13 cellular contexts compared by ENCODE assay signal in the genomic region with DNA sequence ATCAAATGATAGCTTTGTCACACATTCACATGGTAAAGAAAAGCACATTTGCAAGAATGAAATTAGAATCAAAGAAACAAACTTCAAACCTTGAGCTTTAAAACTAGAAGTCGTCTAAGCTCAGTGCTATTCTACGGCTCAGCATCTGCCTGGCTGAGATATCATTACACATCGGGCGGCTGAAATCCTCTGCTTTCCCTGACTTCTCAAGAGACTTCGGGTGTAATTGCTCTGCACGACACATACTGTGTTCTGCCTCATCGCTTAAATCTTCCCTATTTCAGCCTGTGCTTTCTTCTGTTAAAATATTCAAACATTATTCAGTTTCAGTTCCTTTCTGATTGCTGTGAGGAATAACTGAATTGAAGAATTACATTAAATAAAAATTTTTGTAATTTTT.
DNase-seq lines count a peak whose midpoint lies in the region; ATAC-seq, FAIRE-seq and TF ChIP-seq lines count a peak whose summit lies in the region.
"Had no signal": no experiment of that assay in that cellular context is flagged by ENCODE, and none has a peak within 500 bp of the region (broad histone marks: within the 10 kb centered on the region; RNA-seq: fewer than 3 reads in every experiment).

No MANE protein-coding gene starts in this region.

- TF ChIP-seq POLR2A in H54 (IDR thresholded peaks at IDR 0.05; ENCODE audit: low read depth, low read length): no peak

- no peaks in the 10 kb centered on the region for H3K79me2 ChIP-seq in MM.1S (ENCODE audit: low read length)

- no peaks in the 10 kb centered on the region for H3K9me3 Mint-ChIP-seq in activated naive CD4-positive, alpha-beta T cell treated with anti-CD3 and anti-CD28 coated beads, Interleukin-2, amount 10 ng/mL, durations not matched to agents 7 days and 5 days
- H3K9me3 Mint-ChIP-seq: activated naive CD4-positive, alpha-beta T cell treated with anti-CD3 and anti-CD28 coated beads, Interleukin-2, amount 50 U/mL, for 72 hours; dendritic cell treated with granulocyte-macrophage colony-stimulating factor and Interleukin-4, amounts not matched to agents 40 ng/mL and 50 ng/mL, for 4 days had no signal

- H3K27ac ChIP-seq in MM.1S (ENCODE audit: low read length): no peak overlapping the region

- no peak overlapping the region for H2AFZ ChIP-seq in MM.1S (ENCODE audit: low read length)

- no peak overlapping the region for H3K4me3 Mint-ChIP-seq in activated naive CD4-positive, alpha-beta T cell treated with anti-CD3 and anti-CD28 coated beads, Interleukin-2, amount 10 ng/mL, durations not matched to agents 7 days and 5 days
- H3K4me3 Mint-ChIP-seq: dendritic cell treated with granulocyte-macrophage colony-stimulating factor and Interleukin-4, amounts not matched to agents 40 ng/mL and 50 ng/mL, for 4 days had no signal

- no peaks in the 10 kb centered on the region for H3F3A ChIP-seq in MM.1S (ENCODE audit: insufficient read depth, low read length)

- H3K27me3 Mint-ChIP-seq in activated naive CD4-positive, alpha-beta T cell treated with anti-CD3 and anti-CD28 coated beads, Interleukin-2, amount 10 ng/mL, durations not matched to agents 7 days and 5 days: peaks cover 15% of the 10 kb centered on the region
- H3K27me3 Mint-ChIP-seq: dendritic cell treated with granulocyte-macrophage colony-stimulating factor and Interleukin-4, amounts not matched to agents 40 ng/mL and 50 ng/mL, for 4 days had no signal

- no peak overlapping the region for H3K27ac Mint-ChIP-seq in activated naive CD4-positive, alpha-beta T cell treated with anti-CD3 and anti-CD28 coated beads, Interleukin-2, amount 10 ng/mL, durations not matched to agents 7 days and 5 days
- H3K27ac Mint-ChIP-seq: activated naive CD4-positive, alpha-beta T cell treated with anti-CD3 and anti-CD28 coated beads, Interleukin-2, amount 50 U/mL, for 72 hours; dendritic cell treated with granulocyte-macrophage colony-stimulating factor and Interleukin-4, amounts not matched to agents 40 ng/mL and 50 ng/mL, for 4 days had no signal

- H3K4me1 Mint-ChIP-seq in activated naive CD4-positive, alpha-beta T cell treated with anti-CD3 and anti-CD28 coated beads, Interleukin-2, amount 10 ng/mL, durations not matched to agents 7 days and 5 days: no peaks in the 10 kb centered on the region

- H3K4me1 ChIP-seq in MM.1S (ENCODE audit: low read length): no peaks in the 10 kb centered on the region
- H3K4me1 ChIP-seq: Caco-2 had no signal

- peak; percentile 89 for FAIRE-seq in H54 (lab: Jason Lieb, UNC)

- no peaks in the 10 kb centered on the region for H3K9me2 ChIP-seq in MM.1S (replicated peaks; ENCODE audit: insufficient read depth, low read length)

- no peak overlapping the region for H3K4me3 ChIP-seq in fibroblast of the aortic adventitia (ENCODE audit: low read depth, low read length)
- H3K4me3 ChIP-seq in MM.1S (ENCODE audit: low read length): no peak overlapping the region
- H3K4me3 ChIP-seq: lung had no signal

- no peaks in the 10 kb centered on the region for H3K36me3 Mint-ChIP-seq in activated naive CD4-positive, alpha-beta T cell treated with anti-CD3 and anti-CD28 coated beads, Interleukin-2, amount 10 ng/mL, durations not matched to agents 7 days and 5 days
- H3K36me3 Mint-ChIP-seq: activated naive CD4-positive, alpha-beta T cell treated with anti-CD3 and anti-CD28 coated beads, Interleukin-2, amount 50 U/mL, for 72 hours had no signal

- H4K20me1 ChIP-seq in MM.1S (ENCODE audit: insufficient read depth, low read length): no peaks in the 10 kb centered on the region

- CTCF ChIA-PET in activated naive CD4-positive, alpha-beta T cell treated with anti-CD3 and anti-CD28 coated beads, Interleukin-2, amount 10 ng/mL, durations not matched to agents 7 days and 5 days (lab: Charles Lee): interaction anchor here (1.0 kb wide), 1 partner anchor 147 kb away, joined by 4 read pairs; no protein-coding TSS in a partner anchor

- H3K4me2 ChIP-seq in MM.1S (ENCODE audit: low read depth, low read length): no peak overlapping the region

- TF ChIP-seq CTCF in fibroblast of the aortic adventitia (IDR thresholded peaks at IDR 0.05; ENCODE audit: insufficient read depth, low read length) (no peak), MM.1S (IDR thresholded peaks at IDR 0.05; ENCODE audit: low read length) (no peak)

- no peaks in the 10 kb centered on the region for H3K9me3 ChIP-seq in MM.1S (replicated peaks; ENCODE audit: insufficient read depth, low read length)
- H3K9me3 ChIP-seq: Caco-2 had no signal

- H3K27me3 ChIP-seq in MM.1S (replicated peaks; ENCODE audit: insufficient read depth, low read length): no peaks in the 10 kb centered on the region

- no peak for ATAC-seq in GM21528 (IDR thresholded peaks at IDR 0.05; ENCODE audit: low FRiP score, unreplicated experiment)
- ATAC-seq: activated naive CD4-positive, alpha-beta T cell treated with anti-CD3 and anti-CD28 coated beads, Interleukin-2, amount 50 U/mL, for 72 hours had no signal

- no peak overlapping the region for H3K9ac ChIP-seq in MM.1S (ENCODE audit: low read length)

- no peaks in the 10 kb centered on the region for H3K36me3 ChIP-seq in MM.1S (replicated peaks; ENCODE audit: insufficient read depth, low read length)

- DNase-seq in H54 (ENCODE audit: insufficient read length, low spot score) (no peak), OCI-M1 (lab: John Stamatoyannopoulos, UW) (peak; percentile 53), fibroblast of the aortic adventitia (ENCODE audit: low read depth) (peak; percentile 58), retina (peak; percentile 39), MM.1S (no peak)
- DNase-seq in activated naive CD4-positive, alpha-beta T cell treated with anti-CD3 and anti-CD28 coated beads, Interleukin-2, amount 10 ng/mL, durations not matched to agents 7 days and 5 days: no peak
- DNase-seq: Caco-2, GOT3, NCI-H1105 had no signal

Comparison
In these comparisons a context has a peak if more than half of its experiments do, and no peak if none do; other contexts are left out.
1. DNase-seq: peak in OCI-M1 (single experiment), fibroblast of the aortic adventitia (single experiment) and retina (single experiment); none in H54 (single experiment), MM.1S (single experiment) and activated naive CD4-positive, alpha-beta T cell treated with anti-CD3 and anti-CD28 coated beads, Interleukin-2, amount 10 ng/mL, durations not matched to agents 7 days and 5 days (single experiment).